In the genomic region with DNA sequence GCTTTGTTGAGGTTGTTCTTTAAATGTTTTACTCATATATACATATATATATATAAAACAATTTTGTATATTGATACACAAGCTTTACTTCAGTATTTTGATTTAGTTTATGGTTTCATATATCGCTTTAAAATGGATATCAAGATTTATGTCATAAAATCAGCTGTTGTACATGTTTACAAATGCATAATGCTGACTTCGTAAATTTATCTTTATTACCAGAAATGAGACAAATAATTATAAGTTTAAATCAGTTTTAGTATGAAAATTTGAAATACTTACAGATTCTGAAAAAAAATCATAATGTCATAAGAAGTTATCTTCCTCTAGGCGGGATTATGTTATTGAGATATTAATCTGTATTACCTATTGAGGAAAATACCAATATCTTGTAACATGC, we compare ENCODE assay signal across 32 cellular contexts. TPM values are rescaled to one million over a fixed set of nuclear protein-coding genes. Genes with fewer than 3 reads are reported as not detected.
"Had no signal": no experiment of that assay in that cellular context is flagged by ENCODE, and none has a peak within 500 bp of the region (broad histone marks: within the 10 kb centered on the region; RNA-seq: fewer than 3 reads in every experiment).

No MANE protein-coding gene starts in this region.

- DNase-seq: activated CD4-positive, alpha-beta memory T cell treated with anti-CD3 and anti-CD28 coated beads, Interleukin-2, amount 10 ng/mL, durations not matched to agents 7 days and 5 days; activated CD4-positive, alpha-beta T cell treated with anti-CD3 and anti-CD28 coated beads for 36 hours; activated CD4-positive, alpha-beta T cell treated with anti-CD3 and anti-CD28 coated beads, Interleukin-2, amount 10 ng/mL, durations not matched to agents 7 days and 5 days; activated CD4-positive, alpha-beta T cell treated with anti-CD3 and anti-CD28 coated beads, Interleukin-2, amount 50 U/mL, for 4 hours; activated CD4-positive, CD25-positive, alpha-beta regulatory T cell; activated CD4-positive, CD25-positive, alpha-beta regulatory T cell treated with anti-CD3 and anti-CD28 coated beads, Interleukin-2, amount 50 U/mL, for 72 hours; activated CD8-positive, alpha-beta memory T cell treated with anti-CD3 and anti-CD28 coated beads, Interleukin-2, amount 50 U/mL, for 48 hours; activated gamma-delta T cell; activated naive CD4-positive, alpha-beta T cell; activated naive CD4-positive, alpha-beta T cell treated with anti-CD3 and anti-CD28 coated beads, Interleukin-2, amount 10 ng/mL, durations not matched to agents 7 days and 5 days; activated naive CD8-positive, alpha-beta T cell treated with anti-CD3 and anti-CD28 coated beads, Interleukin-2, amount 10 ng/mL, durations not matched to agents 7 days and 5 days; activated T-cell treated with anti-CD3 and anti-CD28 coated beads for 4 hours; activated T-cell treated with anti-CD3 and anti-CD28 coated beads, Interleukin-2, amount 50 U/mL, for 24 hours; activated T-cell treated with anti-CD3 and anti-CD28 coated beads, Interleukin-2, amount 50 U/mL, for 72 hours; central memory CD4-positive, alpha-beta T cell; cerebellar nuclear complex; dorsolateral prefrontal cortex; effector CD4-positive, alpha-beta T cell; effector memory CD8-positive, alpha-beta T cell; erythroblast; foreskin keratinocyte; heart right ventricle; T-helper 1 cell; T-helper 2 cell had no signal

- H3K27me3 ChIP-seq: ascending aorta, breast epithelium, cardiac muscle cell, dorsolateral prefrontal cortex, esophagus muscularis mucosa, foreskin keratinocyte, gastroesophageal sphincter, heart right ventricle had no signal

- H3K9me3 ChIP-seq: ascending aorta, breast epithelium, esophagus muscularis mucosa, gastroesophageal sphincter, heart right ventricle had no signal

- H3K27ac ChIP-seq: ascending aorta, breast epithelium, cardiac muscle cell, coronary artery, esophagus muscularis mucosa, foreskin keratinocyte, gastroesophageal sphincter, heart right ventricle had no signal

- ATAC-seq: activated CD4-positive, alpha-beta T cell treated with anti-CD3 and anti-CD28 coated beads for 36 hours; activated naive CD4-positive, alpha-beta T cell treated with anti-CD3 and anti-CD28 coated beads, Interleukin-2, amount 50 U/mL, for 72 hours; activated T-cell treated with anti-CD3 and anti-CD28 coated beads, Interleukin-2, amount 50 U/mL, for 72 hours; effector memory CD8-positive, alpha-beta T cell; foreskin keratinocyte; gastroesophageal sphincter; heart right ventricle had no signal

- H3K4me3 ChIP-seq: ascending aorta, breast epithelium, cardiac muscle cell, coronary artery, esophagus muscularis mucosa, gastroesophageal sphincter, heart right ventricle had no signal

RNA-seq across cellular contexts. Expression of a gene that starts 40.7 kb away (rescaled TPM):
- total RNA-seq: activated CD4-positive, alpha-beta T cell treated with anti-CD3 and anti-CD28 coated beads, Interleukin-2, amount 10 ng/mL, durations not matched to agents 7 days and 5 days; activated naive CD8-positive, alpha-beta T cell treated with anti-CD3 and anti-CD28 coated beads, Interleukin-2, amount 10 ng/mL, durations not matched to agents 7 days and 5 days; ascending aorta; breast epithelium; cardiac muscle cell; esophagus muscularis mucosa; foreskin keratinocyte; gastroesophageal sphincter; glomerular endothelial cell had no signal
- polyA plus RNA-seq: cardiac muscle cell, heart right ventricle had no signal
